Comparison of ENCODE assay signal across 28 cellular contexts in genomic region chr18:68995675-68996074, GRCh38.
"Had no signal": no experiment of that assay in that cellular context is flagged by ENCODE, and none has a peak within 500 bp of the region (broad histone marks: within the 10 kb centered on the region; RNA-seq: fewer than 3 reads in every experiment).

No MANE protein-coding gene starts in this region.

- H3K4me1 Mint-ChIP-seq: stimulated activated effector memory CD8-positive, alpha-beta T cell treated with anti-CD3 and anti-CD28 coated beads, Interleukin-12 subunit alpha, Interleukin-12 subunit beta, amount 100 ng/mL, for 72 hours; stimulated activated memory B cell treated with anti-CD40 and anti-IgM and Interleukin-4, amounts not matched to agents 10 μg/mL and 1 μg/mL and 100 μg/mL, for 72 hours; stimulated activated naive B cell treated with anti-CD40 and anti-IgM and Interleukin-4, amounts not matched to agents 10 μg/mL and 1 μg/mL and 100 μg/mL, for 72 hours; stimulated activated naive CD8-positive, alpha-beta T cell treated with anti-CD3 and anti-CD28 coated beads, Interleukin-15, amount 100 ng/mL, for 72 hours had no signal

- H3K27ac ChIP-seq: stomach, suprapubic skin, testis, thoracic aorta, thyroid gland, tibial artery, tibial nerve, transverse colon, upper lobe of left lung, upper lobe of right lung, uterus, vagina had no signal

- H3K9me3 ChIP-seq: stomach, suprapubic skin, testis, thoracic aorta, thyroid gland, tibial artery, tibial nerve, transverse colon, upper lobe of left lung, upper lobe of right lung, uterus, vagina had no signal

- H3K36me3 ChIP-seq: stomach, suprapubic skin, thoracic aorta, thyroid gland, tibial artery, tibial nerve, transverse colon, upper lobe of left lung, upper lobe of right lung, uterus, vagina had no signal

- H3K27me3 Mint-ChIP-seq: stimulated activated memory B cell treated with anti-CD40 and anti-IgM and Interleukin-4, amounts not matched to agents 10 μg/mL and 1 μg/mL and 100 μg/mL, for 72 hours; stimulated activated naive B cell treated with anti-CD40 and anti-IgM and Interleukin-4, amounts not matched to agents 10 μg/mL and 1 μg/mL and 100 μg/mL, for 72 hours; stimulated activated naive CD8-positive, alpha-beta T cell treated with anti-CD3 and anti-CD28 coated beads, Interleukin-15, amount 100 ng/mL, for 72 hours; type B pancreatic cell had no signal

- H3K4me3 Mint-ChIP-seq: stimulated activated effector memory CD8-positive, alpha-beta T cell treated with anti-CD3 and anti-CD28 coated beads, Interleukin-12 subunit alpha, Interleukin-12 subunit beta, amount 100 ng/mL, for 72 hours; stimulated activated memory B cell treated with anti-CD40 and anti-IgM and Interleukin-4, amounts not matched to agents 10 μg/mL and 1 μg/mL and 100 μg/mL, for 72 hours; stimulated activated naive B cell treated with anti-CD40 and anti-IgM and Interleukin-4, amounts not matched to agents 10 μg/mL and 1 μg/mL and 100 μg/mL, for 72 hours; stimulated activated naive CD8-positive, alpha-beta T cell treated with anti-CD3 and anti-CD28 coated beads, Interleukin-15, amount 100 ng/mL, for 72 hours; stimulated activated naive CD8-positive, alpha-beta T cell treated with anti-CD3 and anti-CD28 coated beads, Interleukin-15, Interleukin-2, amounts not matched to agents 100 ng/mL and 50 ng/mL, for 24 hours; type B pancreatic cell had no signal

- H3K36me3 Mint-ChIP-seq: stimulated activated effector memory CD8-positive, alpha-beta T cell treated with anti-CD3 and anti-CD28 coated beads, Interleukin-12 subunit alpha, Interleukin-12 subunit beta, amount 100 ng/mL, for 72 hours; stimulated activated memory B cell treated with anti-CD40 and anti-IgM and Interleukin-4, amounts not matched to agents 10 μg/mL and 1 μg/mL and 100 μg/mL, for 72 hours; stimulated activated naive B cell treated with anti-CD40 and anti-IgM and Interleukin-4, amounts not matched to agents 10 μg/mL and 1 μg/mL and 100 μg/mL, for 72 hours; type B pancreatic cell had no signal

- H3K4me1 ChIP-seq: stomach, suprapubic skin, testis, thyroid gland, tibial artery, tibial nerve, transverse colon, upper lobe of left lung, upper lobe of right lung, uterus, vagina had no signal

- H3K9me3 Mint-ChIP-seq: stimulated activated naive CD8-positive, alpha-beta T cell treated with anti-CD3 and anti-CD28 coated beads, Interleukin-15, Interleukin-2, amounts not matched to agents 100 ng/mL and 50 ng/mL, for 24 hours had no signal

- H3K4me3 ChIP-seq: stomach, suprapubic skin, testis, thoracic aorta, thyroid gland, tibial artery, tibial nerve, transverse colon, upper lobe of left lung, upper lobe of right lung, uterus, vagina had no signal

- ATAC-seq: stimulated activated effector memory CD8-positive, alpha-beta T cell treated with anti-CD3 and anti-CD28 coated beads, Interleukin-12 subunit alpha, Interleukin-12 subunit beta, amount 100 ng/mL, for 72 hours; stimulated activated memory B cell treated with anti-CD40 and anti-IgM and Interleukin-4, amounts not matched to agents 10 μg/mL and 1 μg/mL and 100 μg/mL, for 72 hours; stimulated activated naive B cell treated with anti-CD40 and anti-IgM and Interleukin-4, amounts not matched to agents 10 μg/mL and 1 μg/mL and 100 μg/mL, for 72 hours; stimulated activated naive CD8-positive, alpha-beta T cell treated with anti-CD3 and anti-CD28 coated beads, Interleukin-15, amount 100 ng/mL, for 72 hours; stimulated activated naive CD8-positive, alpha-beta T cell treated with anti-CD3 and anti-CD28 coated beads, Interleukin-15, Interleukin-2, amounts not matched to agents 100 U/mL and 50 U/mL, for 24 hours; upper lobe of right lung had no signal

- H3K27me3 ChIP-seq: stomach, suprapubic skin, testis, thyroid gland, tibial artery, tibial nerve, transverse colon, upper lobe of left lung, upper lobe of right lung, uterus, vagina had no signal

- H3K27ac Mint-ChIP-seq: stimulated activated effector memory CD8-positive, alpha-beta T cell treated with anti-CD3 and anti-CD28 coated beads, Interleukin-12 subunit alpha, Interleukin-12 subunit beta, amount 100 ng/mL, for 72 hours; stimulated activated memory B cell treated with anti-CD40 and anti-IgM and Interleukin-4, amounts not matched to agents 10 μg/mL and 1 μg/mL and 100 μg/mL, for 72 hours; stimulated activated naive B cell treated with anti-CD40 and anti-IgM and Interleukin-4, amounts not matched to agents 10 μg/mL and 1 μg/mL and 100 μg/mL, for 72 hours; stimulated activated naive CD8-positive, alpha-beta T cell treated with anti-CD3 and anti-CD28 coated beads, Interleukin-15, amount 100 ng/mL, for 72 hours; stimulated activated naive CD8-positive, alpha-beta T cell treated with anti-CD3 and anti-CD28 coated beads, Interleukin-15, Interleukin-2, amounts not matched to agents 100 ng/mL and 50 ng/mL, for 24 hours; type B pancreatic cell had no signal

- DNase-seq: stimulated activated CD4-positive, alpha-beta T cell treated with anti-CD3 and anti-CD28 coated beads, Interleukin-2, amount 100 ng/mL, for 48 hours; stimulated activated CD4-positive, alpha-beta T cell treated with anti-CD3 and anti-CD28 coated beads, Interleukin-4, amount 100 ng/mL, for 1 hour; stimulated activated CD4-positive, alpha-beta T cell treated with anti-CD3 and anti-CD28 coated beads, Interleukin-4, amount 100 ng/mL, for 24 hours; stimulated activated CD4-positive, alpha-beta T cell treated with anti-CD3 and anti-CD28 coated beads, Interleukin-4, amount 100 ng/mL, for 4 hours; stimulated activated CD8-positive, alpha-beta memory T cell treated with anti-CD3 and anti-CD28 coated beads, Interleukin-4, amount 100 ng/mL, for 48 hours; stimulated activated naive B cell treated with anti-CD40 and anti-IgM and Interleukin-4, amounts not matched to agents 10 μg/mL and 1 μg/mL and 100 μg/mL, for 72 hours; stimulated activated naive CD4-positive, alpha-beta T cell; stimulated activated naive CD4-positive, alpha-beta T cell treated with Interleukin-2 at 50 U/mL for 16 hours; stimulated activated naive CD8-positive, alpha-beta T cell treated with anti-CD3 and anti-CD28 coated beads, Interleukin-15, amount 100 ng/mL, for 72 hours; stimulated activated naive CD8-positive, alpha-beta T cell treated with anti-CD3 and anti-CD28 coated beads, Interleukin-15, Interleukin-2, amounts not matched to agents 100 U/mL and 50 U/mL, for 24 hours; stomach; substantia nigra; testis; thyroid gland; tibial artery; transverse colon; trophoblast cell; upper lobe of left lung; upper lobe of right lung; uterus had no signal
